In genomic region chr2:119028327-119029174, GRCh38 we compare ENCODE assay signal across 8 cellular contexts.
DNase-seq lines count a peak whose midpoint lies in the region; ATAC-seq and TF ChIP-seq lines count a peak whose summit lies in the region.

No MANE protein-coding gene starts in this region.

- TF ChIP-seq CTCF in HFFc6 (IDR thresholded peaks at IDR 0.05), result peak; percentile 80

- no peaks in the 10 kb centered on the region for H3K36me3 Mint-ChIP-seq in HFFc6 (ENCODE audit: low read depth)
- H3K36me3 Mint-ChIP-seq in stimulated activated naive B cell treated with anti-CD40 and anti-IgM and Interleukin-4, amounts not matched to agents 10 μg/mL and 1 μg/mL and 100 μg/mL, for 72 hours, result no peaks in the 10 kb centered on the region

- H3K4me1 Mint-ChIP-seq in HFFc6 (ENCODE audit: low read depth), result no peaks in the 10 kb centered on the region
- no peaks in the 10 kb centered on the region for H3K4me1 Mint-ChIP-seq in stimulated activated naive B cell treated with anti-CD40 and anti-IgM and Interleukin-4, amounts not matched to agents 10 μg/mL and 1 μg/mL and 100 μg/mL, for 72 hours

- no peak for ATAC-seq in stimulated activated naive B cell treated with anti-CD40 and anti-IgM and Interleukin-4, amounts not matched to agents 10 μg/mL and 1 μg/mL and 100 μg/mL, for 72 hours (replicated peaks)
- no peak for ATAC-seq in HG02852 (IDR thresholded peaks at IDR 0.05; ENCODE audit: unreplicated experiment)

- DNase-seq in COLO668 (lab: John Stamatoyannopoulos, UW; ENCODE audit: unreplicated experiment), result peak; percentile 39
- DNase-seq in HFFc6, result peak; percentile 32
- DNase-seq in SK-N-DZ (ENCODE audit: low spot score), result peak; percentile 26
- peak; percentile 55 for DNase-seq in kidney tubule cell (ENCODE audit: low spot score)
- DNase-seq in stimulated activated naive B cell treated with anti-CD40 and anti-IgM and Interleukin-4, amounts not matched to agents 10 μg/mL and 1 μg/mL and 100 μg/mL, for 72 hours, result no peak
- DNase-seq in Ammon's horn (ENCODE audit: low spot score), result no peak
- DNase-seq in retina, result no peak

- H3K9me3 Mint-ChIP-seq in HFFc6, result no peaks in the 10 kb centered on the region
- H3K9me3 Mint-ChIP-seq in stimulated activated naive B cell treated with anti-CD40 and anti-IgM and Interleukin-4, amounts not matched to agents 10 μg/mL and 1 μg/mL and 100 μg/mL, for 72 hours, result peaks cover 2 to 3% of the 10 kb centered on the region in 2 donors

- H3K4me3 Mint-ChIP-seq in HFFc6, result no peak overlapping the region
- H3K4me3 Mint-ChIP-seq in stimulated activated naive B cell treated with anti-CD40 and anti-IgM and Interleukin-4, amounts not matched to agents 10 μg/mL and 1 μg/mL and 100 μg/mL, for 72 hours, result no peak overlapping the region

- H3K27ac Mint-ChIP-seq in HFFc6, result no peak overlapping the region
- H3K27ac Mint-ChIP-seq in stimulated activated naive B cell treated with anti-CD40 and anti-IgM and Interleukin-4, amounts not matched to agents 10 μg/mL and 1 μg/mL and 100 μg/mL, for 72 hours, result no peak overlapping the region

- peaks cover 6% of the 10 kb centered on the region for H3K27me3 Mint-ChIP-seq in HFFc6 (ENCODE audit: insufficient read depth)
- H3K27me3 Mint-ChIP-seq in stimulated activated naive B cell treated with anti-CD40 and anti-IgM and Interleukin-4, amounts not matched to agents 10 μg/mL and 1 μg/mL and 100 μg/mL, for 72 hours, result peaks cover 14 to 26% of the 10 kb centered on the region in 2 donors

Comparison
In these comparisons a context has a peak if more than half of its experiments do, and no peak if none do; other contexts are left out.
1. DNase-seq: peak in COLO668 (single experiment), HFFc6 (single experiment), SK-N-DZ (single experiment) and kidney tubule cell (single experiment); none in stimulated activated naive B cell treated with anti-CD40 and anti-IgM and Interleukin-4, amounts not matched to agents 10 μg/mL and 1 μg/mL and 100 μg/mL, for 72 hours (single experiment), Ammon's horn (single experiment) and retina (single experiment).